In genomic region chr14:81273521-81273920, GRCh38 we compare ENCODE assay signal across 19 cellular contexts.
"Had no signal": no experiment of that assay in that cellular context is flagged by ENCODE, and none has a peak within 500 bp of the region (broad histone marks: within the 10 kb centered on the region; RNA-seq: fewer than 3 reads in every experiment).

No MANE protein-coding gene starts in this region.

- H3K27ac ChIP-seq: body of pancreas, esophagus muscularis mucosa, uterus had no signal

- ATAC-seq: activated CD8-positive, alpha-beta memory T cell treated with anti-CD3 and anti-CD28 coated beads, Interleukin-2, amount 10 ng/mL, durations not matched to agents 7 days and 5 days; activated naive CD4-positive, alpha-beta T cell treated with anti-CD3 and anti-CD28 coated beads, Interleukin-2, amount 50 U/mL, for 72 hours; body of pancreas had no signal

- H3K36me3 ChIP-seq: esophagus muscularis mucosa, uterus had no signal

- DNase-seq: activated CD4-positive, alpha-beta T cell treated with anti-CD3 and anti-CD28 coated beads for 1 hour; activated CD4-positive, alpha-beta T cell treated with anti-CD3 and anti-CD28 coated beads, Interleukin-2, amount 50 U/mL, for 48 hours; activated CD8-positive, alpha-beta memory T cell treated with anti-CD3 and anti-CD28 coated beads, Interleukin-2, amount 10 ng/mL, durations not matched to agents 7 days and 5 days; activated effector memory CD4-positive, alpha-beta T cell treated with Interleukin-2 at 50 U/mL for 16 hours; activated T-cell treated with anti-CD3 and anti-CD28 coated beads, Interleukin-2, amount 50 U/mL, for 24 hours; amniotic stem cell; body of pancreas; cerebellar nuclear complex; dermis blood vessel endothelial cell; midbrain; occipital lobe; stimulated activated CD4-positive, alpha-beta T cell treated with anti-CD3 and anti-CD28 coated beads, Interleukin-2, amount 100 ng/mL, for 48 hours; stimulated activated CD8-positive, alpha-beta memory T cell treated with anti-CD3 and anti-CD28 coated beads, Interleukin-4, amount 100 ng/mL, for 48 hours; T-helper 2 cell; testis; uterus had no signal

- H3K27me3 ChIP-seq: body of pancreas, esophagus muscularis mucosa, testis, uterus had no signal

- H3K4me3 Mint-ChIP-seq: activated CD8-positive, alpha-beta memory T cell treated with anti-CD3 and anti-CD28 coated beads, Interleukin-2, amount 10 ng/mL, durations not matched to agents 7 days and 5 days; activated T-cell treated with anti-CD3 and anti-CD28 coated beads, Interleukin-2, amount 50 U/mL, for 24 hours; stimulated activated naive CD8-positive, alpha-beta T cell treated with anti-CD3 and anti-CD28 coated beads, Interleukin-15, Interleukin-2, amounts not matched to agents 100 ng/mL and 50 ng/mL, for 24 hours had no signal

- H3K4me3 ChIP-seq: body of pancreas, esophagus muscularis mucosa, testis, uterus had no signal

- H3K9me3 Mint-ChIP-seq: activated naive CD4-positive, alpha-beta T cell treated with anti-CD3 and anti-CD28 coated beads, Interleukin-2, amount 50 U/mL, for 72 hours; activated T-cell treated with anti-CD3 and anti-CD28 coated beads, Interleukin-2, amount 50 U/mL, for 24 hours; stimulated activated naive CD8-positive, alpha-beta T cell treated with anti-CD3 and anti-CD28 coated beads, Interleukin-15, Interleukin-2, amounts not matched to agents 100 ng/mL and 50 ng/mL, for 24 hours had no signal

- H3K9me3 ChIP-seq: body of pancreas, esophagus muscularis mucosa, testis, uterus had no signal

- H3K27ac Mint-ChIP-seq: activated CD8-positive, alpha-beta memory T cell treated with anti-CD3 and anti-CD28 coated beads, Interleukin-2, amount 10 ng/mL, durations not matched to agents 7 days and 5 days; activated naive CD4-positive, alpha-beta T cell treated with anti-CD3 and anti-CD28 coated beads, Interleukin-2, amount 50 U/mL, for 72 hours; activated T-cell treated with anti-CD3 and anti-CD28 coated beads, Interleukin-2, amount 50 U/mL, for 24 hours; stimulated activated naive CD8-positive, alpha-beta T cell treated with anti-CD3 and anti-CD28 coated beads, Interleukin-15, Interleukin-2, amounts not matched to agents 100 ng/mL and 50 ng/mL, for 24 hours had no signal

- H3K36me3 Mint-ChIP-seq: activated CD8-positive, alpha-beta memory T cell treated with anti-CD3 and anti-CD28 coated beads, Interleukin-2, amount 10 ng/mL, durations not matched to agents 7 days and 5 days; activated naive CD4-positive, alpha-beta T cell treated with anti-CD3 and anti-CD28 coated beads, Interleukin-2, amount 50 U/mL, for 72 hours had no signal

- H3K4me1 ChIP-seq: body of pancreas, uterus had no signal
